In the genomic region with DNA sequence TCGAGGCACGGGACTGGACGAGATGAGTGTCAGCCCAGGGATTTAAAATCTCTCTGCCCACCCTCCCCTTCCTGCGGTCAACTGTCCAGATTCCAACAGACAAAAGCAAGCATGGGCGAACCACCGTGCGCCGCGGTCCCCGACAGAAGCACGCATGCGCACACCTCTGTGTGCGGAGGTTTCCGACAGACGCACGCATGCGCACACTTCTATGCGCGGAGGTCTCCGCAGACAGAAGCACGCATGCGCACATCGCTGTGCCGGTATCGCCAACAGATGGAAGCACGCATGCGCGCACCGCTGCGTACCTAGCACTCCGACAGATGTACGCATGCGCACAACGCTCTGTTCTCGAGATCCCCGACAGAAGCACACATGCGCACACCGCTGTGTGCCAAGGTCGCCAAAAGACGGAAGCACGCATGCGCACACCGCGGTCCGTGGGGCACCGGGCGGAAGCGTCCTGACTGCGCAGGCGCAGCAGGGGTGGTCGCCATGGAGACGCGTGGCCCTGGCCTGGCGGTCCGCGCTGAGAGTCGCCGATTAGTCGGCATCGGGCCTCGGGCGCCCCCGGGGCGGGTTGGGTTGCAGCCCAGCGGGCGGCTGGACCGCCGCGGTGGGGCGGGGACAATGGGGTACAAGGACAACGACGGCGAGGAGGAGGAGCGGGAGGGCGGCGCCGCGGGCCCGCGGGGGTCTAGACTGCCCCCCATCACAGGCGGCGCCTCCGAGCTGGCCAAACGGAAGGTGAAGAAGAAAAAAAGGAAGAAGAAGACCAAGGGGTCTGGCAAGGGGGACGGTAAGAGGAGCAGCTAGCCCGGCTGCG, we compare ENCODE assay signal across 1 cellular context.
A peak's percentile ranks its signal among the peaks of the same experiment; 100 is the strongest.
TF ChIP-seq lines count a peak whose summit lies in the region.

No MANE protein-coding gene starts in this region.

TF ChIP-seq in K562, 482 proteins besides CTCF, POLR2A, EP300 and RAD21 (continued from another document and continues in another):
- TF ChIP-seq, protein P1, sequence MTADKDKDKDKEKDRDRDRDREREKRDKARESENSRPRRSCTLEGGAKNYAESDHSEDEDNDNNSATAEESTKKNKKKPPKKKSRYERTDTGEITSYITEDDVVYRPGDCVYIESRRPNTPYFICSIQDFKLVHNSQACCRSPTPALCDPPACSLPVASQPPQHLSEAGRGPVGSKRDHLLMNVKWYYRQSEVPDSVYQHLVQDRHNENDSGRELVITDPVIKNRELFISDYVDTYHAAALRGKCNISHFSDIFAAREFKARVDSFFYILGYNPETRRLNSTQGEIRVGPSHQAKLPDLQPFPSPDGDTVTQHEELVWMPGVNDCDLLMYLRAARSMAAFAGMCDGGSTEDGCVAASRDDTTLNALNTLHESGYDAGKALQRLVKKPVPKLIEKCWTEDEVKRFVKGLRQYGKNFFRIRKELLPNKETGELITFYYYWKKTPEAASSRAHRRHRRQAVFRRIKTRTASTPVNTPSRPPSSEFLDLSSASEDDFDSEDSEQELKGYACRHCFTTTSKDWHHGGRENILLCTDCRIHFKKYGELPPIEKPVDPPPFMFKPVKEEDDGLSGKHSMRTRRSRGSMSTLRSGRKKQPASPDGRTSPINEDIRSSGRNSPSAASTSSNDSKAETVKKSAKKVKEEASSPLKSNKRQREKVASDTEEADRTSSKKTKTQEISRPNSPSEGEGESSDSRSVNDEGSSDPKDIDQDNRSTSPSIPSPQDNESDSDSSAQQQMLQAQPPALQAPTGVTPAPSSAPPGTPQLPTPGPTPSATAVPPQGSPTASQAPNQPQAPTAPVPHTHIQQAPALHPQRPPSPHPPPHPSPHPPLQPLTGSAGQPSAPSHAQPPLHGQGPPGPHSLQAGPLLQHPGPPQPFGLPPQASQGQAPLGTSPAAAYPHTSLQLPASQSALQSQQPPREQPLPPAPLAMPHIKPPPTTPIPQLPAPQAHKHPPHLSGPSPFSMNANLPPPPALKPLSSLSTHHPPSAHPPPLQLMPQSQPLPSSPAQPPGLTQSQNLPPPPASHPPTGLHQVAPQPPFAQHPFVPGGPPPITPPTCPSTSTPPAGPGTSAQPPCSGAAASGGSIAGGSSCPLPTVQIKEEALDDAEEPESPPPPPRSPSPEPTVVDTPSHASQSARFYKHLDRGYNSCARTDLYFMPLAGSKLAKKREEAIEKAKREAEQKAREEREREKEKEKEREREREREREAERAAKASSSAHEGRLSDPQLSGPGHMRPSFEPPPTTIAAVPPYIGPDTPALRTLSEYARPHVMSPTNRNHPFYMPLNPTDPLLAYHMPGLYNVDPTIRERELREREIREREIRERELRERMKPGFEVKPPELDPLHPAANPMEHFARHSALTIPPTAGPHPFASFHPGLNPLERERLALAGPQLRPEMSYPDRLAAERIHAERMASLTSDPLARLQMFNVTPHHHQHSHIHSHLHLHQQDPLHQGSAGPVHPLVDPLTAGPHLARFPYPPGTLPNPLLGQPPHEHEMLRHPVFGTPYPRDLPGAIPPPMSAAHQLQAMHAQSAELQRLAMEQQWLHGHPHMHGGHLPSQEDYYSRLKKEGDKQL (CRISPR knock-in tag; IDR thresholded peaks at IDR 0.05; ENCODE audit: borderline replicate concordance), result no peak
- TF ChIP-seq PTRF (tag; IDR thresholded peaks at IDR 0.05) (no peak), SPI1 (IDR thresholded peaks at IDR 0.05; ENCODE audit: borderline replicate concordance, low read depth, low read length) (no peak), ZNF143 (CRISPR knock-in tag; IDR thresholded peaks at IDR 0.05) (no peak), ZNF121 (CRISPR knock-in tag; conservative IDR thresholded peaks at IDR 0.05) (no peak), BHLHE40 (IDR thresholded peaks at IDR 0.05; ENCODE audit: low read length) (peak; percentile 39; the same call in 1 of the 2 replicates), JUND (IDR thresholded peaks at IDR 0.05; ENCODE audit: borderline replicate concordance, low read depth, low read length) (no peak), JUND (tag; IDR thresholded peaks at IDR 0.05; ENCODE audit: borderline replicate concordance, low read depth, low read length) (no peak), CSDE1 (IDR thresholded peaks at IDR 0.05) (peak in 1 of 2 experiments; percentile 48; a peak in 1 of 4 replicates), NONO (IDR thresholded peaks at IDR 0.05; ENCODE audit: low read depth in 2 of 2, low read length in 1 of 2) (no peak), PHB (CRISPR knock-in tag; IDR thresholded peaks at IDR 0.05) (no peak), MIER1 (IDR thresholded peaks at IDR 0.05; ENCODE audit: low read depth) (no peak), HDAC1 (IDR thresholded peaks at IDR 0.05) (peak in 1 of 2 experiments; percentile 91; a peak in 2 of 4 replicates), ZNF263 (CRISPR knock-in tag; IDR thresholded peaks at IDR 0.05; ENCODE audit: borderline replicate concordance) (no peak), XRCC5 (IDR thresholded peaks at IDR 0.05; ENCODE audit: low read depth, low read length) (no peak), RHOXF2B (CRISPR knock-in tag; conservative IDR thresholded peaks at IDR 0.05) (no peak), MAFK (IDR thresholded peaks at IDR 0.05; ENCODE audit: low read length) (no peak), GABPB1 (CRISPR knock-in tag; IDR thresholded peaks at IDR 0.05) (peak; percentile 22; the same call in 1 of the 2 replicates), MBD2 (IDR thresholded peaks at IDR 0.05; ENCODE audit: borderline replicate concordance, low read depth) (no peak), HDAC3 (IDR thresholded peaks at IDR 0.05; ENCODE audit: borderline replicate concordance, partially characterized antibody) (no peak), KAT8 (IDR thresholded peaks at IDR 0.05; ENCODE audit: low read depth) (no peak), ZBTB1 (CRISPR knock-in tag; IDR thresholded peaks at IDR 0.05; ENCODE audit: borderline replicate concordance, low read depth) (no peak), MEIS2 (IDR thresholded peaks at IDR 0.05; ENCODE audit: partially characterized antibody) (peak; percentile 99), ZFP30 (CRISPR knock-in tag; IDR thresholded peaks at IDR 0.05; ENCODE audit: borderline replicate concordance) (no peak), ZNF75A (CRISPR knock-in tag; IDR thresholded peaks at IDR 0.05) (no peak), SAP30 (IDR thresholded peaks at IDR 0.05; ENCODE audit: borderline replicate concordance, insufficient read depth, low read depth, low read length, poor library complexity, severe bottlenecking) (peak; percentile 84), SIN3A (IDR thresholded peaks at IDR 0.05; ENCODE audit: borderline replicate concordance in 2 of 2, control insufficient read depth in 1 of 2, low read depth in 2 of 2, low read length in 2 of 2) (peak in 1 of 2 experiments; percentile 86; a peak in 1 of 4 replicates), HNRNPLL (IDR thresholded peaks at IDR 0.05; ENCODE audit: low read depth, low read length, poor library complexity, severe bottlenecking) (no peak), ZC3H11A (IDR thresholded peaks at IDR 0.05; ENCODE audit: low read depth, low read length) (no peak), MECOM (CRISPR knock-in tag; IDR thresholded peaks at IDR 0.05) (no peak), ZFP36 (IDR thresholded peaks at IDR 0.05; ENCODE audit: low read depth, low read length, partially characterized antibody) (no peak), FUS (optimal IDR thresholded peaks at IDR 0.05; ENCODE audit: low read depth, low read length) (no peak)
- TF ChIP-seq, protein P2, sequence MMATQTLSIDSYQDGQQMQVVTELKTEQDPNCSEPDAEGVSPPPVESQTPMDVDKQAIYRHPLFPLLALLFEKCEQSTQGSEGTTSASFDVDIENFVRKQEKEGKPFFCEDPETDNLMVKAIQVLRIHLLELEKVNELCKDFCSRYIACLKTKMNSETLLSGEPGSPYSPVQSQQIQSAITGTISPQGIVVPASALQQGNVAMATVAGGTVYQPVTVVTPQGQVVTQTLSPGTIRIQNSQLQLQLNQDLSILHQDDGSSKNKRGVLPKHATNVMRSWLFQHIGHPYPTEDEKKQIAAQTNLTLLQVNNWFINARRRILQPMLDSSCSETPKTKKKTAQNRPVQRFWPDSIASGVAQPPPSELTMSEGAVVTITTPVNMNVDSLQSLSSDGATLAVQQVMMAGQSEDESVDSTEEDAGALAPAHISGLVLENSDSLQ (IDR thresholded peaks at IDR 0.05), result peak; percentile 43
- TF ChIP-seq, protein P3, sequence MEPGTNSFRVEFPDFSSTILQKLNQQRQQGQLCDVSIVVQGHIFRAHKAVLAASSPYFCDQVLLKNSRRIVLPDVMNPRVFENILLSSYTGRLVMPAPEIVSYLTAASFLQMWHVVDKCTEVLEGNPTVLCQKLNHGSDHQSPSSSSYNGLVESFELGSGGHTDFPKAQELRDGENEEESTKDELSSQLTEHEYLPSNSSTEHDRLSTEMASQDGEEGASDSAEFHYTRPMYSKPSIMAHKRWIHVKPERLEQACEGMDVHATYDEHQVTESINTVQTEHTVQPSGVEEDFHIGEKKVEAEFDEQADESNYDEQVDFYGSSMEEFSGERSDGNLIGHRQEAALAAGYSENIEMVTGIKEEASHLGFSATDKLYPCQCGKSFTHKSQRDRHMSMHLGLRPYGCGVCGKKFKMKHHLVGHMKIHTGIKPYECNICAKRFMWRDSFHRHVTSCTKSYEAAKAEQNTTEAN (CRISPR knock-in tag; IDR thresholded peaks at IDR 0.05), result no peak
- TF ChIP-seq, protein P4, sequence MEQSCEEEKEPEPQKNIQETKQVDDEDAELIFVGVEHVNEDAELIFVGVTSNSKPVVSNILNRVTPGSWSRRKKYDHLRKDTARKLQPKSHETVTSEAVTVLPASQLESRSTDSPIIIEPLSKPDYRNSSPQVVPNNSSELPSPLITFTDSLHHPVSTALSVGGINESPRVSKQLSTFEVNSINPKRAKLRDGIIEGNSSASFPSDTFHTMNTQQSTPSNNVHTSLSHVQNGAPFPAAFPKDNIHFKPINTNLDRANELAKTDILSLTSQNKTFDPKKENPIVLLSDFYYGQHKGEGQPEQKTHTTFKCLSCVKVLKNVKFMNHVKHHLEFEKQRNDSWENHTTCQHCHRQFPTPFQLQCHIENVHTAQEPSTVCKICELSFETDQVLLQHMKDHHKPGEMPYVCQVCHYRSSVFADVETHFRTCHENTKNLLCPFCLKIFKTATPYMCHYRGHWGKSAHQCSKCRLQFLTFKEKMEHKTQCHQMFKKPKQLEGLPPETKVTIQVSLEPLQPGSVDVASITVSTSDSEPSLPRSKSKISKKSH (CRISPR knock-in tag; IDR thresholded peaks at IDR 0.05), result no peak
- TF ChIP-seq, protein P5, sequence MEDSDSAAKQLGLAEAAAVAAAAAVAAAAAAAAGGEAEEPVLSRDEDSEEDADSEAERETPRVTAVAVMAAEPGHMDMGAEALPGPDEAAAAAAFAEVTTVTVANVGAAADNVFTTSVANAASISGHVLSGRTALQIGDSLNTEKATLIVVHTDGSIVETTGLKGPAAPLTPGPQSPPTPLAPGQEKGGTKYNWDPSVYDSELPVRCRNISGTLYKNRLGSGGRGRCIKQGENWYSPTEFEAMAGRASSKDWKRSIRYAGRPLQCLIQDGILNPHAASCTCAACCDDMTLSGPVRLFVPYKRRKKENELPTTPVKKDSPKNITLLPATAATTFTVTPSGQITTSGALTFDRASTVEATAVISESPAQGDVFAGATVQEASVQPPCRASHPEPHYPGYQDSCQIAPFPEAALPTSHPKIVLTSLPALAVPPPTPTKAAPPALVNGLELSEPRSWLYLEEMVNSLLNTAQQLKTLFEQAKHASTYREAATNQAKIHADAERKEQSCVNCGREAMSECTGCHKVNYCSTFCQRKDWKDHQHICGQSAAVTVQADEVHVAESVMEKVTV (CRISPR knock-in tag; IDR thresholded peaks at IDR 0.05), result no peak
- TF ChIP-seq, protein P6, sequence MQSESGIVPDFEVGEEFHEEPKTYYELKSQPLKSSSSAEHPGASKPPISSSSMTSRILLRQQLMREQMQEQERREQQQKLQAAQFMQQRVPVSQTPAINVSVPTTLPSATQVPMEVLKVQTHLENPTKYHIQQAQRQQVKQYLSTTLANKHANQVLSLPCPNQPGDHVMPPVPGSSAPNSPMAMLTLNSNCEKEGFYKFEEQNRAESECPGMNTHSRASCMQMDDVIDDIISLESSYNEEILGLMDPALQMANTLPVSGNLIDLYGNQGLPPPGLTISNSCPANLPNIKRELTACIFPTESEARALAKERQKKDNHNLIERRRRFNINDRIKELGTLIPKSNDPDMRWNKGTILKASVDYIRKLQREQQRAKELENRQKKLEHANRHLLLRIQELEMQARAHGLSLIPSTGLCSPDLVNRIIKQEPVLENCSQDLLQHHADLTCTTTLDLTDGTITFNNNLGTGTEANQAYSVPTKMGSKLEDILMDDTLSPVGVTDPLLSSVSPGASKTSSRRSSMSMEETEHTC (IDR thresholded peaks at IDR 0.05), result no peak
- TF ChIP-seq, protein P7, sequence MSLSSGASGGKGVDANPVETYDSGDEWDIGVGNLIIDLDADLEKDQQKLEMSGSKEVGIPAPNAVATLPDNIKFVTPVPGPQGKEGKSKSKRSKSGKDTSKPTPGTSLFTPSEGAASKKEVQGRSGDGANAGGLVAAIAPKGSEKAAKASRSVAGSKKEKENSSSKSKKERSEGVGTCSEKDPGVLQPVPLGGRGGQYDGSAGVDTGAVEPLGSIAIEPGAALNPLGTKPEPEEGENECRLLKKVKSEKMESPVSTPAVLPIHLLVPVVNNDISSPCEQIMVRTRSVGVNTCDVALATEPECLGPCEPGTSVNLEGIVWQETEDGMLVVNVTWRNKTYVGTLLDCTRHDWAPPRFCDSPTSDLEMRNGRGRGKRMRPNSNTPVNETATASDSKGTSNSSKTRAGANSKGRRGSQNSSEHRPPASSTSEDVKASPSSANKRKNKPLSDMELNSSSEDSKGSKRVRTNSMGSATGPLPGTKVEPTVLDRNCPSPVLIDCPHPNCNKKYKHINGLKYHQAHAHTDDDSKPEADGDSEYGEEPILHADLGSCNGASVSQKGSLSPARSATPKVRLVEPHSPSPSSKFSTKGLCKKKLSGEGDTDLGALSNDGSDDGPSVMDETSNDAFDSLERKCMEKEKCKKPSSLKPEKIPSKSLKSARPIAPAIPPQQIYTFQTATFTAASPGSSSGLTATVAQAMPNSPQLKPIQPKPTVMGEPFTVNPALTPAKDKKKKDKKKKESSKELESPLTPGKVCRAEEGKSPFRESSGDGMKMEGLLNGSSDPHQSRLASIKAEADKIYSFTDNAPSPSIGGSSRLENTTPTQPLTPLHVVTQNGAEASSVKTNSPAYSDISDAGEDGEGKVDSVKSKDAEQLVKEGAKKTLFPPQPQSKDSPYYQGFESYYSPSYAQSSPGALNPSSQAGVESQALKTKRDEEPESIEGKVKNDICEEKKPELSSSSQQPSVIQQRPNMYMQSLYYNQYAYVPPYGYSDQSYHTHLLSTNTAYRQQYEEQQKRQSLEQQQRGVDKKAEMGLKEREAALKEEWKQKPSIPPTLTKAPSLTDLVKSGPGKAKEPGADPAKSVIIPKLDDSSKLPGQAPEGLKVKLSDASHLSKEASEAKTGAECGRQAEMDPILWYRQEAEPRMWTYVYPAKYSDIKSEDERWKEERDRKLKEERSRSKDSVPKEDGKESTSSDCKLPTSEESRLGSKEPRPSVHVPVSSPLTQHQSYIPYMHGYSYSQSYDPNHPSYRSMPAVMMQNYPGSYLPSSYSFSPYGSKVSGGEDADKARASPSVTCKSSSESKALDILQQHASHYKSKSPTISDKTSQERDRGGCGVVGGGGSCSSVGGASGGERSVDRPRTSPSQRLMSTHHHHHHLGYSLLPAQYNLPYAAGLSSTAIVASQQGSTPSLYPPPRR (CRISPR knock-in tag; IDR thresholded peaks at IDR 0.05; ENCODE audit: borderline replicate concordance), result no peak
